Comparison of ENCODE assay signal across 24 cellular contexts in the genomic region with DNA sequence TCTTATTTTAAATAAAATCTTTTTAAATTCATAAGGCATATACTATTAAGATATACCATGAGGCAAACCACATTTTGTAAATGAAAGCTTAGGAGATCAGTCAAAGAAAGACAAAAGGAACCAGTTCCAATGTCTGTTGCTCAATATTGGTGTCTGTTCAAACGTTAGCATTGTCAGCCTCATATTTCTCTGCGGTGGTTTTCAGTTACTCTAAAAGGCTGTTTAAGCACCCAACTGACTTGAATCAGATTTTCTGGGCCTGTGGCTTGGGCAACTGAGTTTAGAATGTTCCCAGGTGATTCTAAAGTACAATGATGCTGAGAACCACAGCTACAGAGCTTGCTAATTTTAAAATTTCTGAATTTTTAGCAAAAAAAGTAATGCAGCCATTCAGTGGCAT.
"Had no signal": no experiment of that assay in that cellular context is flagged by ENCODE, and none has a peak within 500 bp of the region (broad histone marks: within the 10 kb centered on the region; RNA-seq: fewer than 3 reads in every experiment).

No MANE protein-coding gene starts in this region.

- DNase-seq: activated CD4-positive, alpha-beta T cell treated with anti-CD3 and anti-CD28 coated beads for 36 hours; activated CD4-positive, alpha-beta T cell treated with anti-CD3 and anti-CD28 coated beads, Interleukin-2, amount 10 ng/mL, durations not matched to agents 7 days and 5 days; activated CD4-positive, alpha-beta T cell treated with anti-CD3 and anti-CD28 coated beads, Interleukin-2, amount 50 U/mL, for 48 hours; activated CD8-positive, alpha-beta memory T cell treated with anti-CD3 and anti-CD28 coated beads, Interleukin-2, amount 50 U/mL, for 4 hours; activated gamma-delta T cell treated with Interleukin-2 at 50 U/mL for 16 hours; activated naive CD4-positive, alpha-beta T cell treated with anti-CD3 and anti-CD28 coated beads for 36 hours; activated T-cell treated with anti-CD3 and anti-CD28 coated beads for 4 hours; activated T-cell treated with anti-CD3 and anti-CD28 coated beads, Interleukin-2, amount 50 U/mL, for 4 hours; adrenal gland; body of pancreas; cerebellar nuclear complex; cortex of kidney; NCI-H1092; NCI-H1436 treated with DMSO at 0.1 percent for 48 hours; NCI-H187; NCI-H2029 treated with DMSO at 0.1 percent for 48 hours; NCI-H2107; NCI-H446 treated with DMSO at 0.1 percent for 48 hours; PC-9 had no signal

- ATAC-seq: activated CD4-positive, alpha-beta T cell treated with anti-CD3 and anti-CD28 coated beads for 36 hours; activated CD4-positive, CD25-positive, alpha-beta regulatory T cell treated with anti-CD3 and anti-CD28 coated beads, Interleukin-2, amount 50 U/mL, for 24 hours; activated naive CD4-positive, alpha-beta T cell treated with anti-CD3 and anti-CD28 coated beads, Interleukin-2, amount 50 U/mL, for 72 hours; activated T-cell treated with anti-CD3 and anti-CD28 coated beads, Interleukin-2, amount 50 U/mL, for 4 hours; body of pancreas; K562; Right ventricle myocardium inferior; WTC11 had no signal
